29 cellular contexts compared by ENCODE assay signal in the genomic region with DNA sequence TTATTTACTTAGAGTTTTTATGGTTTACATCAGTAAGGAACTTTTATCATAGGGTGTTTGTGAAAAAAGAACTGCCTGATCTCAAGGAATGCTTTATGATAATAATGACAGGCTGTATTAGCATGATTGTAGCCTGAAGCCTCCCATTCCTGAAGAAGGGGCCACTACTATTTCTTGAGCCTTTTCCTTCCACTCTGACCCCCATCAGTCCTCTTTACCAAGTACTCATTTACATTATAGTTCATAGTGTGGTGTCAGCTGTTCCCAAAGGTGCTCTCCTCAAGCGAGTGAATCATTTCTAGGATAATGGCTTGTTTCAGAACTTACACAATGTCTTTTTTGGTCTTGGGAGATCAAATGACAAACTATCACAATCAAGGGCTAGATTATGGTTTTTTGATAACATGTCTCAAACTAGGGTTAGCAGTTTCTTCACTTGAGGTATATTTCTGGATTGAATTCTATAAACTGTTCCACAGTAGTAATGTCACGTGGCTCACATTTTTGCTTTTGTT.
DNase-seq lines count a peak whose midpoint lies in the region; ATAC-seq and TF ChIP-seq lines count a peak whose summit lies in the region.
"Had no signal": no experiment of that assay in that cellular context is flagged by ENCODE, and none has a peak within 500 bp of the region (broad histone marks: within the 10 kb centered on the region; RNA-seq: fewer than 3 reads in every experiment).

No MANE protein-coding gene starts in this region.

- H3K36me3 Mint-ChIP-seq in mesothelial cell of epicardium: peaks cover 24% of the 10 kb centered on the region
- H3K36me3 Mint-ChIP-seq in nephron progenitor cell (ENCODE audit: low read depth): peaks cover 20% of the 10 kb centered on the region

- DNase-seq in NCI-H2107 treated with DMSO at 0.1 percent for 48 hours (lab: John Stamatoyannopoulos, UW; ENCODE audit: unreplicated experiment) (peak; percentile 21), NCI-H2107 (lab: John Stamatoyannopoulos, UW) (no peak), NCI-H2227 (lab: John Stamatoyannopoulos, UW; ENCODE audit: unreplicated experiment) (peak; percentile 11), epithelial cell of esophagus (ENCODE audit: low read depth) (peak; percentile 41), mesothelial cell of epicardium (ENCODE audit: low spot score in 2 of 2, unreplicated experiment in 2 of 2) (no peak), uterus (no peak), nephron progenitor cell (no peak)
- DNase-seq: activated naive CD4-positive, alpha-beta T cell treated with anti-CD3 and anti-CD28 coated beads, Interleukin-2, amount 10 ng/mL, durations not matched to agents 7 days and 5 days; activated T-cell treated with anti-CD3 and anti-CD28 coated beads, Interleukin-2, amount 50 U/mL, for 72 hours; amygdala; cortex of kidney; effector memory CD8-positive, alpha-beta T cell; GM23248; hypothalamus; Kasumi-1; left ventricle myocardium superior; naive thymus-derived CD4-positive, alpha-beta T cell; NCI-H1092; NCI-H187 treated with DMSO at 0.1 percent for 48 hours; NCI-H510A treated with DMSO at 0.1 percent for 48 hours; nucleus accumbens; PC-3; small intestine; stimulated activated CD4-positive, alpha-beta T cell treated with anti-CD3 and anti-CD28 coated beads, Interleukin-2, amount 100 ng/mL, for 24 hours had no signal

- H3K4me3 Mint-ChIP-seq in mesothelial cell of epicardium (no peak overlapping the region), nephron progenitor cell (no peak overlapping the region)
- H3K4me3 Mint-ChIP-seq: activated naive CD4-positive, alpha-beta T cell treated with anti-CD3 and anti-CD28 coated beads, Interleukin-2, amount 10 ng/mL, durations not matched to agents 7 days and 5 days; activated T-cell treated with anti-CD3 and anti-CD28 coated beads, Interleukin-2, amount 50 U/mL, for 72 hours; effector memory CD8-positive, alpha-beta T cell; naive thymus-derived CD4-positive, alpha-beta T cell had no signal

- no peaks in the 10 kb centered on the region for H3K4me1 ChIP-seq in uterus
- H3K4me1 ChIP-seq: gastroesophageal sphincter had no signal

- no peaks in the 10 kb centered on the region for H3K27me3 ChIP-seq in uterus
- H3K27me3 ChIP-seq: gastroesophageal sphincter, tibial nerve had no signal

- intact Hi-C loops in uterus (cut with DNase I; ENCODE audit: low total_unique reads): no loop called here

- H3K9me3 Mint-ChIP-seq in mesothelial cell of epicardium: peaks cover 27% of the 10 kb centered on the region
- peaks cover 9% of the 10 kb centered on the region for H3K9me3 Mint-ChIP-seq in nephron progenitor cell
- H3K9me3 Mint-ChIP-seq: activated naive CD4-positive, alpha-beta T cell treated with anti-CD3 and anti-CD28 coated beads, Interleukin-2, amount 10 ng/mL, durations not matched to agents 7 days and 5 days; effector memory CD8-positive, alpha-beta T cell had no signal

- TF ChIP-seq POLR2A in uterus (IDR thresholded peaks at IDR 0.05): no peak

- H3K4me1 Mint-ChIP-seq in mesothelial cell of epicardium (peaks cover 29% of the 10 kb centered on the region), nephron progenitor cell (no peaks in the 10 kb centered on the region)
- H3K4me1 Mint-ChIP-seq: activated naive CD4-positive, alpha-beta T cell treated with anti-CD3 and anti-CD28 coated beads, Interleukin-2, amount 10 ng/mL, durations not matched to agents 7 days and 5 days had no signal

- H3K27ac Mint-ChIP-seq in mesothelial cell of epicardium: peak overlapping the region; percentile 37
- H3K27ac Mint-ChIP-seq in nephron progenitor cell: no peak overlapping the region
- H3K27ac Mint-ChIP-seq: activated naive CD4-positive, alpha-beta T cell treated with anti-CD3 and anti-CD28 coated beads, Interleukin-2, amount 10 ng/mL, durations not matched to agents 7 days and 5 days; activated T-cell treated with anti-CD3 and anti-CD28 coated beads, Interleukin-2, amount 50 U/mL, for 72 hours; effector memory CD8-positive, alpha-beta T cell had no signal

- no peak overlapping the region for H3K4me3 ChIP-seq in epithelial cell of esophagus (ENCODE audit: low read length)
- H3K4me3 ChIP-seq in uterus: no peak overlapping the region
- H3K4me3 ChIP-seq: gastroesophageal sphincter, GM23248, tibial nerve had no signal

- peaks cover 0 to 8% of the 10 kb centered on the region in 2 donors for H3K9me3 ChIP-seq in uterus
- H3K9me3 ChIP-seq: tibial nerve had no signal

- no peak overlapping the region for H3K27ac ChIP-seq in uterus
- H3K27ac ChIP-seq: gastroesophageal sphincter, GM23248, HL-60, tibial nerve had no signal

- TF ChIP-seq CTCF in epithelial cell of esophagus (IDR thresholded peaks at IDR 0.05; ENCODE audit: insufficient read depth, low read depth, low read length, missing control alignments) (no peak), mesothelial cell of epicardium (IDR thresholded peaks at IDR 0.05; ENCODE audit: unreplicated experiment) (no peak), uterus (IDR thresholded peaks at IDR 0.05) (no peak), nephron progenitor cell (IDR thresholded peaks at IDR 0.05) (no peak)

- no peaks in the 10 kb centered on the region for H3K36me3 ChIP-seq in uterus
- H3K36me3 ChIP-seq: gastroesophageal sphincter had no signal

- ATAC-seq in HG02973 (IDR thresholded peaks at IDR 0.05; ENCODE audit: unreplicated experiment): no peak
- ATAC-seq: activated T-cell treated with anti-CD3 and anti-CD28 coated beads, Interleukin-2, amount 50 U/mL, for 72 hours; effector memory CD8-positive, alpha-beta T cell; gastroesophageal sphincter; left ventricle myocardium superior; naive thymus-derived CD4-positive, alpha-beta T cell; PC-3; Right ventricle myocardium inferior had no signal

- H3K27me3 Mint-ChIP-seq in mesothelial cell of epicardium (ENCODE audit: low read depth) (no peaks in the 10 kb centered on the region), nephron progenitor cell (ENCODE audit: low read depth, poor library complexity) (no peaks in the 10 kb centered on the region)
- H3K27me3 Mint-ChIP-seq: activated naive CD4-positive, alpha-beta T cell treated with anti-CD3 and anti-CD28 coated beads, Interleukin-2, amount 10 ng/mL, durations not matched to agents 7 days and 5 days; effector memory CD8-positive, alpha-beta T cell; naive thymus-derived CD4-positive, alpha-beta T cell had no signal

Comparison
In these comparisons a context has a peak if more than half of its experiments do, and no peak if none do; other contexts are left out.
1. DNase-seq: peak in NCI-H2107 treated with DMSO at 0.1 percent for 48 hours (single experiment), NCI-H2227 (single experiment) and epithelial cell of esophagus (single experiment); none in NCI-H2107 (single experiment), mesothelial cell of epicardium (0 of 2), uterus (0 of 2) and nephron progenitor cell (single experiment).